In the genomic region with DNA sequence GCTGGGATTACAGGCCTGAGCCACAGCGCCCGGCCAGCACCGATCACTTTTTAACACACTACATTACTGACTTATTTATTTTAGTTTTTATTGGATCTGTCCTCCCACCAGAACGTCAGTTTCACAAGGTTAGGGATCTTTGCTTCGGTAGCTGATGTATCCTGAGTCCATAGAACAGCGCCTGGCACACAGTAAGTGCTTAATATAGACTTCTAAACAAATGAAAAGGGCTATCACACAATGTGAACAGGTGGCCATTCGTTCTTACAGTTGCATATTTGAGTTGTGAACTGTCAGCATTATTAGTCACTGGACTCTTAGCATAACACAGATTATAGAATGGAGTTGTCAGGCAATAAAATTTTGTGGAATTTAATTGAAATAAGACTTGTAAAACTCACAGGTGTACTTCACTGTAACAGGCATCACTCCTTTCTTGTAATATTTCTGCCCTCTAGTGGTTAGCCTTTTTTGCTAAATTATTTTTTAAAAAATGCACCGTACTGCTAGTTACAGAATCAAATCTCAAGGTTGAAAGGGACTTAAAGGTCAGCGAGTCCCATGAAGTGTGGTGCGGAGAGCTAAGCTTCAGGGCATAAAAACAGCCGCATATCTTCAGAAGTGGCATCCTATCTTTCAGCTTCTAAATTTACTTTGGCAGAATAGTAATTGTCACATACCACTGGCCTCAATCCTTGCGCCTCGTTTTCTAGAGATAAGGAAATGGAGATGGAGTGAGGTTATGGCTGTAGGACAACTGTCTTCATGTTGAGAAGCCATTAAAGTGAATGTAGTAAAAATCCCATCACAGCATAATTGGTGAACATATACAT, we compare ENCODE assay signal across 9 cellular contexts. TPM values are rescaled to one million over a fixed set of nuclear protein-coding genes. Genes with fewer than 3 reads are reported as not detected.
DNase-seq lines count a peak whose midpoint lies in the region; ATAC-seq and TF ChIP-seq lines count a peak whose summit lies in the region.
"Had no signal": no experiment of that assay in that cellular context is flagged by ENCODE, and none has a peak within 500 bp of the region (broad histone marks: within the 10 kb centered on the region; RNA-seq: fewer than 3 reads in every experiment).

No MANE protein-coding gene starts in this region.

- no peaks in the 10 kb centered on the region for H3K9me3 Mint-ChIP-seq in activated B cell treated with CpG ODN at 0.5 μM for 24 hours
- H3K9me3 Mint-ChIP-seq in activated naive CD4-positive, alpha-beta T cell treated with anti-CD3 and anti-CD28 coated beads, Interleukin-2, amount 10 ng/mL, durations not matched to agents 7 days and 5 days: no peaks in the 10 kb centered on the region

- H3K4me2 ChIP-seq in Loucy (ENCODE audit: low read depth, low read length, poor library complexity, severe bottlenecking): no peak overlapping the region

- peak overlapping the region; percentile 30 for H3K27ac Mint-ChIP-seq in activated B cell treated with CpG ODN at 0.5 μM for 24 hours
- H3K27ac Mint-ChIP-seq in activated naive CD4-positive, alpha-beta T cell treated with anti-CD3 and anti-CD28 coated beads, Interleukin-2, amount 10 ng/mL, durations not matched to agents 7 days and 5 days: no peak overlapping the region

- H3K36me3 ChIP-seq in Loucy (ENCODE audit: insufficient read depth, low read length) (no peaks in the 10 kb centered on the region), MG63 (no peaks in the 10 kb centered on the region)
- H3K36me3 ChIP-seq: SJCRH30 had no signal

- no peak overlapping the region for H3K4me3 ChIP-seq in Loucy (ENCODE audit: low read length, poor library complexity, severe bottlenecking)
- no peak overlapping the region for H3K4me3 ChIP-seq in MG63
- H3K4me3 ChIP-seq: SJCRH30 had no signal

- H3K9me3 ChIP-seq in Loucy (ENCODE audit: insufficient read depth, low read depth, low read length): no peaks in the 10 kb centered on the region
- no peaks in the 10 kb centered on the region for H3K9me3 ChIP-seq in MG63
- H3K9me3 ChIP-seq: SJCRH30 had no signal

- ATAC-seq in activated B cell treated with CpG ODN at 0.5 μM for 24 hours (ENCODE audit: low read depth) (no peak), left colon (peak; percentile 18), esophagus mucosa (no peak), HG02938 (IDR thresholded peaks at IDR 0.05; ENCODE audit: unreplicated experiment) (no peak)

- H3K79me2 ChIP-seq in Loucy (ENCODE audit: insufficient read depth, low read length): peaks cover 12% of the 10 kb centered on the region

- H3K27me3 Mint-ChIP-seq in activated B cell treated with CpG ODN at 0.5 μM for 24 hours: no peaks in the 10 kb centered on the region
- H3K27me3 Mint-ChIP-seq in activated naive CD4-positive, alpha-beta T cell treated with anti-CD3 and anti-CD28 coated beads, Interleukin-2, amount 10 ng/mL, durations not matched to agents 7 days and 5 days: peaks cover 10% of the 10 kb centered on the region

- H3K4me3 Mint-ChIP-seq in activated B cell treated with CpG ODN at 0.5 μM for 24 hours: no peak overlapping the region
- H3K4me3 Mint-ChIP-seq in activated naive CD4-positive, alpha-beta T cell treated with anti-CD3 and anti-CD28 coated beads, Interleukin-2, amount 10 ng/mL, durations not matched to agents 7 days and 5 days: no peak overlapping the region

- DNase-seq in ELR (ENCODE audit: low read depth) (peak; percentile 64), activated B cell treated with CpG ODN at 0.5 μM for 24 hours (no peak), left colon (no peak), MG63 (no peak)
- DNase-seq in activated naive CD4-positive, alpha-beta T cell treated with anti-CD3 and anti-CD28 coated beads, Interleukin-2, amount 10 ng/mL, durations not matched to agents 7 days and 5 days: no peak

- H3K27me3 ChIP-seq in Loucy (ENCODE audit: insufficient read depth, low read length, poor library complexity, severe bottlenecking): no peaks in the 10 kb centered on the region
- no peaks in the 10 kb centered on the region; the same call in 1 of the 2 replicates for H3K27me3 ChIP-seq in MG63
- H3K27me3 ChIP-seq: SJCRH30 had no signal

- no peaks in the 10 kb centered on the region for H3K9me2 ChIP-seq in Loucy (replicated peaks; ENCODE audit: low read depth, low read length)

- peaks cover 25% of the 10 kb centered on the region for H3K4me1 ChIP-seq in Loucy (ENCODE audit: insufficient read depth, low read length, poor library complexity, severe bottlenecking)

- TF ChIP-seq CTCF in Loucy (conservative IDR thresholded peaks at IDR 0.05; ENCODE audit: low read length) (peak; percentile 79), activated B cell treated with CpG ODN at 0.5 μM for 24 hours (IDR thresholded peaks at IDR 0.05) (peak; percentile 48)

- no peaks in the 10 kb centered on the region for H4K20me1 ChIP-seq in Loucy (ENCODE audit: insufficient read depth, low read length, poor library complexity, severe bottlenecking)

- peak overlapping the region; percentile 50; the same call in 1 of the 2 replicates for H2AFZ ChIP-seq in Loucy (ENCODE audit: low read length)

- H3K9ac ChIP-seq in Loucy (ENCODE audit: low read depth, low read length, poor library complexity, severe bottlenecking): no peak overlapping the region

- H3K36me3 Mint-ChIP-seq in activated B cell treated with CpG ODN at 0.5 μM for 24 hours (ENCODE audit: low read depth): peaks cover 4% of the 10 kb centered on the region
- peaks cover 2% of the 10 kb centered on the region for H3K36me3 Mint-ChIP-seq in activated naive CD4-positive, alpha-beta T cell treated with anti-CD3 and anti-CD28 coated beads, Interleukin-2, amount 10 ng/mL, durations not matched to agents 7 days and 5 days

- intact Hi-C loops in activated B cell treated with CpG ODN at 0.5 μM for 24 hours (cut with micrococcal nuclease): loop anchor here (1.0 kb wide), 3 partner anchors 102 to 420 kb away; no protein-coding TSS in a partner anchor
- intact Hi-C loops in left colon (cut with DNase I, micrococcal nuclease): loop anchor here in 1 of 2 donors (10.0 kb wide), 1 partner anchor 417 kb away; no protein-coding TSS in a partner anchor

- CTCF ChIA-PET in activated B cell treated with CpG ODN at 0.5 μM for 24 hours (lab: Charles Lee): interaction anchor here (0.6 to 9.7 kb wide), 16 partner anchors 9 to 421 kb away, joined by 3 to 118 read pairs (median 4); a partner anchor contains a TSS
- CTCF ChIA-PET in activated naive CD4-positive, alpha-beta T cell treated with anti-CD3 and anti-CD28 coated beads, Interleukin-2, amount 10 ng/mL, durations not matched to agents 7 days and 5 days (lab: Charles Lee): interaction anchor here (1.0 to 7.5 kb wide), 9 partner anchors 8 to 420 kb away, joined by 4 to 67 read pairs (median 5); a partner anchor contains a TSS

- peaks cover 2% of the 10 kb centered on the region; the same call in 1 of the 2 replicates for H3F3A ChIP-seq in Loucy (ENCODE audit: low read depth)

- POLR2A ChIA-PET in activated B cell treated with CpG ODN at 0.5 μM for 24 hours (lab: Charles Lee): interaction anchor here (1.2 kb wide), 1 partner anchor 137 kb away, joined by 3 read pairs; no protein-coding TSS in a partner anchor

- peaks cover 33% of the 10 kb centered on the region for H3K4me1 Mint-ChIP-seq in activated B cell treated with CpG ODN at 0.5 μM for 24 hours
- peaks cover 26% of the 10 kb centered on the region for H3K4me1 Mint-ChIP-seq in activated naive CD4-positive, alpha-beta T cell treated with anti-CD3 and anti-CD28 coated beads, Interleukin-2, amount 10 ng/mL, durations not matched to agents 7 days and 5 days

RNA-seq across cellular contexts. Expression of a gene that starts 3.4 kb away (rescaled TPM):
- total RNA-seq in activated B cell treated with CpG ODN at 0.5 μM for 24 hours (17.3 and 18.5 TPM in 2 replicates), left colon (10 to 100 TPM; 20.9 to 22.1 TPM), esophagus mucosa (16.6 TPM)
- total RNA-seq in MG63 (2014; rRNA removed; shearing (Covaris generic); ENCODE audit: low replicate concordance): 36.2 and 40.6 TPM in 2 replicates
